ENCODE assay signal across 21 cellular contexts in genomic region chr16:87746178-87746577, GRCh38. TPM values are rescaled to one million over a fixed set of nuclear protein-coding genes. Genes with fewer than 3 reads are reported as not detected.
A peak's percentile ranks its signal among the peaks of the same experiment; 100 is the strongest.
DNase-seq lines count a peak whose midpoint lies in the region; ATAC-seq, FAIRE-seq and TF ChIP-seq lines count a peak whose summit lies in the region.
"Had no signal": no experiment of that assay in that cellular context is flagged by ENCODE, and none has a peak within 500 bp of the region (broad histone marks: within the 10 kb centered on the region; RNA-seq: fewer than 3 reads in every experiment).

No MANE protein-coding gene starts in this region.

- H3K79me2 ChIP-seq in GM12878 (ENCODE audit: control insufficient read depth, insufficient read depth, low read length): no peaks in the 10 kb centered on the region

- no peaks in the 10 kb centered on the region for H3K9me3 ChIP-seq in HEK293 (ENCODE audit: control insufficient read depth, insufficient read depth, low read depth, low read length)
- H3K9me3 ChIP-seq in GM12878 (replicated peaks; ENCODE audit: control insufficient read depth, insufficient read depth, low read length): no peaks in the 10 kb centered on the region
- H3K9me3 ChIP-seq in kidney (ENCODE audit: control insufficient read depth in 1 of 2, low read length in 2 of 2): no peaks in the 10 kb centered on the region
- H3K9me3 ChIP-seq: A549, Caco-2 had no signal

- RAD21 ChIA-PET in GM12878 (lab: Charles Lee; ENCODE audit: unreplicated experiment): no interaction called here

- no peak for TF ChIP-seq RAD21 in GM12878 (IDR thresholded peaks at IDR 0.05; ENCODE audit: insufficient read depth, low read depth, low read length)

- intact Hi-C loops in activated naive CD4-positive, alpha-beta T cell treated with anti-CD3 and anti-CD28 coated beads for 36 hours (cut with micrococcal nuclease): no loop called here
- intact Hi-C loops in GM12878 (cut with micrococcal nuclease; ENCODE audit: unreplicated experiment) (no loop called here), kidney (cut with DNase I) (no loop called here)

- no peak for TF ChIP-seq POLR2A in GM12878 (IDR thresholded peaks at IDR 0.05; ENCODE audit: low read depth, low read length)

- POLR2A ChIA-PET in HEK293 (lab: Yijun Ruan, JAX) (no interaction called here), GM12878 (lab: Charles Lee) (interaction anchor here (0.5 kb wide), 1 partner anchor 373 kb away, joined by 6 read pairs; no protein-coding TSS in a partner anchor)

- WGBS in GM12878 (ENCODE audit: insufficient coverage, insufficient replicate concordance, low lambda C conversion rate, missing lambda C conversion rate): 86% methylated on average over 8 of the region's 8 CpGs

- H3K4me1 ChIP-seq in HEK293 (ENCODE audit: control insufficient read depth, insufficient read depth, low read length) (no peaks in the 10 kb centered on the region), GM12878 (ENCODE audit: control insufficient read depth, insufficient read depth, low read length) (no peaks in the 10 kb centered on the region), kidney (ENCODE audit: control insufficient read depth in 1 of 2, insufficient read depth in 1 of 2, low read depth in 1 of 2, low read length in 2 of 2) (no peaks in the 10 kb centered on the region)
- H3K4me1 ChIP-seq: A549, Caco-2 had no signal

- H3K27me3 Mint-ChIP-seq in activated naive CD4-positive, alpha-beta T cell treated with anti-CD3 and anti-CD28 coated beads for 36 hours (ENCODE audit: low read depth): no peaks in the 10 kb centered on the region
- H3K27me3 Mint-ChIP-seq in glutamatergic neuron (ENCODE audit: unreplicated experiment): peaks cover 4% of the 10 kb centered on the region
- H3K27me3 Mint-ChIP-seq: CD4-positive, alpha-beta T cell had no signal

- H3K4me1 Mint-ChIP-seq in activated naive CD4-positive, alpha-beta T cell treated with anti-CD3 and anti-CD28 coated beads for 36 hours (ENCODE audit: low read depth): peaks cover 4% of the 10 kb centered on the region
- peaks cover 2% of the 10 kb centered on the region for H3K4me1 Mint-ChIP-seq in glutamatergic neuron (ENCODE audit: low read depth, unreplicated experiment)
- H3K4me1 Mint-ChIP-seq: GM23338 had no signal

- H4K20me1 ChIP-seq in GM12878 (ENCODE audit: control insufficient read depth, insufficient read depth): no peaks in the 10 kb centered on the region

- CTCF ChIA-PET in activated naive CD4-positive, alpha-beta T cell treated with anti-CD3 and anti-CD28 coated beads for 36 hours (lab: Charles Lee): no interaction called here
- CTCF ChIA-PET in HEK293 (lab: Yijun Ruan, JAX) (interaction anchor here (0.5 to 0.7 kb wide), 2 partner anchors 22 to 28 kb away, joined by 3 read pairs; no protein-coding TSS in a partner anchor), GM12878 (lab: Yijun Ruan, JAX) (no interaction called here)

- TF ChIP-seq EP300 in GM12878 (IDR thresholded peaks at IDR 0.05; ENCODE audit: borderline replicate concordance in 1 of 2, control insufficient read depth in 1 of 2, low read depth in 2 of 2, low read length in 2 of 2): no peak

- H3K4me3 ChIP-seq in HEK293 (ENCODE audit: low read depth, low read length): no peak overlapping the region
- no peak overlapping the region for H3K4me3 ChIP-seq in GM12878
- H3K4me3 ChIP-seq in kidney (ENCODE audit: low read length in 2 of 2): no peak overlapping the region
- H3K4me3 ChIP-seq: A549, GM23338 had no signal

- TF ChIP-seq CTCF in HEK293 (tag by site-specific recombination; IDR thresholded peaks at IDR 0.05): no peak
- TF ChIP-seq CTCF in GM12878 (IDR thresholded peaks at IDR 0.05 in 2 of 3, conservative IDR thresholded peaks at IDR 0.05 in 1 of 3; ENCODE audit: control insufficient read depth in 2 of 3, extremely low read depth in 1 of 3, insufficient read depth in 1 of 3, low read depth in 3 of 3, low read length in 3 of 3): no peak
- no peak for TF ChIP-seq CTCF in glutamatergic neuron (IDR thresholded peaks at IDR 0.05; ENCODE audit: partially characterized antibody, unreplicated experiment)
- TF ChIP-seq CTCF in kidney (IDR thresholded peaks at IDR 0.05; ENCODE audit: borderline replicate concordance, extremely low read depth, insufficient read depth): no peak

- no TSS peak for BruUV-seq in GM12878 (replicated peaks; lab: Mats Ljungman, UMichigan)

- H2AFZ ChIP-seq in GM12878 (ENCODE audit: control insufficient read depth, low read depth, low read length): no peak overlapping the region
- H2AFZ ChIP-seq: GM23338 had no signal

- no peaks in the 10 kb centered on the region for H3K9me3 Mint-ChIP-seq in activated naive CD4-positive, alpha-beta T cell treated with anti-CD3 and anti-CD28 coated beads for 36 hours
- peaks cover 6% of the 10 kb centered on the region for H3K9me3 Mint-ChIP-seq in glutamatergic neuron (ENCODE audit: unreplicated experiment)
- H3K9me3 Mint-ChIP-seq: CD4-positive, alpha-beta T cell; HFFc6 had no signal

- no peak for FAIRE-seq in GM12878 (lab: Jason Lieb, UNC)
- FAIRE-seq in HTR-8/SVneo (lab: Jason Lieb, UNC): no peak
- FAIRE-seq in kidney (lab: Jason Lieb, UNC): no peak
- FAIRE-seq: A549, D721Med, G401.6, H54 had no signal

- in situ Hi-C loops in GM12878 (cut with MboI): no loop called here

- no peak overlapping the region for H3K4me3 Mint-ChIP-seq in activated naive CD4-positive, alpha-beta T cell treated with anti-CD3 and anti-CD28 coated beads for 36 hours
- no peak overlapping the region for H3K4me3 Mint-ChIP-seq in glutamatergic neuron (ENCODE audit: unreplicated experiment)
- H3K4me3 Mint-ChIP-seq: CD4-positive, alpha-beta T cell; GM23338; HFFc6 had no signal

- H3K27ac ChIP-seq in HEK293 (ENCODE audit: extremely low read depth, low read depth, low read length): no peak overlapping the region
- H3K27ac ChIP-seq in GM12878 (ENCODE audit: control insufficient read depth, insufficient read depth): no peak overlapping the region
- no peak overlapping the region for H3K27ac ChIP-seq in kidney (ENCODE audit: low read depth in 2 of 2, low read length in 2 of 2)
- H3K27ac ChIP-seq: A549, C4-2B, HL-60 had no signal

- H3K4me2 ChIP-seq in GM12878 (ENCODE audit: control insufficient read depth, insufficient read depth): no peak overlapping the region
- H3K4me2 ChIP-seq: A549, GM23338 had no signal

- ATAC-seq in GM12878: no peak
- ATAC-seq: A549, GM23338 had no signal

- H3K27me3 ChIP-seq in GM12878 (replicated peaks in 1 of 2; ENCODE audit: control insufficient read depth in 2 of 2, insufficient read depth in 2 of 2, low read length in 1 of 2): no peaks in the 10 kb centered on the region

- SMC1A ChIA-PET in GM12878 (lab: Charles Lee; ENCODE audit: uncharacterized antibody, unreplicated experiment): no interaction called here

- H3K36me3 ChIP-seq in HEK293 (ENCODE audit: control insufficient read depth in 2 of 2, insufficient read depth in 1 of 2, low read length in 2 of 2): peaks cover 0 to 82% of the 10 kb centered on the region in 2 experiments; a peak in 2 of 3 replicates
- peaks cover 8 to 44% of the 10 kb centered on the region in 2 experiments; a peak in 3 of 4 replicates for H3K36me3 ChIP-seq in GM12878 (ENCODE audit: control insufficient read depth in 2 of 2, insufficient read depth in 2 of 2, low read length in 1 of 2)
- H3K36me3 ChIP-seq in kidney (ENCODE audit: control insufficient read depth in 1 of 2, insufficient read depth in 2 of 2, low read length in 2 of 2): peaks cover 25 to 32% of the 10 kb centered on the region in 2 donors

- peak overlapping the region; percentile 62 for H3K27ac Mint-ChIP-seq in activated naive CD4-positive, alpha-beta T cell treated with anti-CD3 and anti-CD28 coated beads for 36 hours
- H3K27ac Mint-ChIP-seq in glutamatergic neuron (ENCODE audit: unreplicated experiment): peak overlapping the region; percentile 28
- H3K27ac Mint-ChIP-seq: CD4-positive, alpha-beta T cell; GM23338; HFFc6 had no signal

- H3K9ac ChIP-seq in GM12878 (ENCODE audit: control insufficient read depth, insufficient read depth, low read length) (no peak overlapping the region), kidney (ENCODE audit: low read length in 2 of 2) (no peak overlapping the region)

- DNase-seq in activated naive CD4-positive, alpha-beta T cell treated with anti-CD3 and anti-CD28 coated beads for 36 hours: no peak
- no peak for DNase-seq in activated naive CD4-positive, alpha-beta T cell (lab: John Stamatoyannopoulos, UW)
- DNase-seq in GM12878 (ENCODE audit: low read depth, low spot score) (no peak), glutamatergic neuron (no peak), NCI-H1694 (lab: John Stamatoyannopoulos, UW) (no peak), HTR-8/SVneo (ENCODE audit: insufficient read length, low spot score) (no peak), kidney (no peak)
- DNase-seq: AML-193; Caco-2; CD4-positive, alpha-beta T cell; HCEC 1CT; HFFc6; IMR-90 had no signal

- peaks cover 24% of the 10 kb centered on the region for H3K36me3 Mint-ChIP-seq in activated naive CD4-positive, alpha-beta T cell treated with anti-CD3 and anti-CD28 coated beads for 36 hours (ENCODE audit: low read depth)
- peaks cover 10% of the 10 kb centered on the region for H3K36me3 Mint-ChIP-seq in glutamatergic neuron (ENCODE audit: unreplicated experiment)

TF ChIP-seq in HEK293, 187 proteins besides CTCF, POLR2A, EP300 and RAD21 (continues in another document):
- TF ChIP-seq ZNF366 (tag by site-specific recombination; conservative IDR thresholded peaks at IDR 0.05): peak; percentile 56

TF ChIP-seq in GM12878, 131 proteins besides CTCF, POLR2A, EP300 and RAD21 (continues in another document):
- TF ChIP-seq MEF2B (IDR thresholded peaks at IDR 0.05; ENCODE audit: partially characterized antibody, poor library complexity, severe bottlenecking): no peak

RNA-seq across cellular contexts. Expression of gene KLHDC4, which starts 19.6 kb away (rescaled TPM):
- 10 to 100 TPM; 56.2 to 62.4 TPM for total RNA-seq in activated naive CD4-positive, alpha-beta T cell treated with anti-CD3 and anti-CD28 coated beads for 36 hours
- total RNA-seq in GM12878 (2013; cell fraction: nucleolus; rRNA removed): 106 and 116 TPM in 2 replicates
- total RNA-seq in GM12878 (2014; rRNA removed) (34.0 and 36.6 TPM in 2 replicates), GM12878 (2014; rRNA removed; fragmentation: Illumina TruSeq; extraction: Trizol) (24.2 and 26.1 TPM in 2 replicates), GM12878 (2021) (54.8 and 62.1 TPM in 2 replicates), glutamatergic neuron (ENCODE audit: unreplicated experiment) (65.4 TPM), kidney (42.2 TPM)
- polyA plus RNA-seq in GM12878 (2011; ENCODE audit: low read depth): 13.3 TPM
- polyA plus RNA-seq in GM12878 (2011; rRNA removed) (13.4 and 20.3 TPM in 2 replicates), GM12878 (2014; fragmentation: Illumina TruSeq; extraction: Trizol) (25.7 and 34.3 TPM in 2 replicates), GM12878 (2014; fragmentation: Nextera tagmentation; extraction: Ambion mirVana) (1 to 10 TPM in 1 of 2 experiments, under 1 TPM in 1; 0.80 to 4.1 TPM), GM12878 (2014; rRNA removed) (39.1 and 59.3 TPM in 2 replicates), GM12878 (2016; fragmentation: Nextera tagmentation; extraction: Ambion mirVana) (10 to 100 TPM; 31.6 to 37.1 TPM), kidney (ENCODE audit: insufficient read depth, low read depth, low replicate concordance) (25.0 TPM)
- polyA plus RNA-seq in GM12878 (2011; cell fraction: cytosol; rRNA removed): 24.3 and 37.2 TPM in 2 replicates
- 74.9 and 135 TPM in 2 replicates for polyA plus RNA-seq in GM12878 (2011; cell fraction: nucleus; rRNA removed)
- polyA plus RNA-seq in GM12878 (2012): 33.1 and 37.7 TPM in 2 replicates
- polyA minus RNA-seq in GM12878 (2011; rRNA and poly(A)+ RNA removed): 17.8 and 26.1 TPM in 2 replicates
- polyA minus RNA-seq in GM12878 (2011; cell fraction: cytosol; rRNA and poly(A)+ RNA removed): 9.1 and 10.4 TPM in 2 replicates
- 19.5 and 42.4 TPM in 2 replicates for polyA minus RNA-seq in GM12878 (2011; cell fraction: nucleus; rRNA and poly(A)+ RNA removed)
